Comparison of ENCODE assay signal across 10 cellular contexts in genomic region chr3:52195823-52196331, GRCh38. TPM values are rescaled to one million over a fixed set of nuclear protein-coding genes. Genes with fewer than 3 reads are reported as not detected.
DNase-seq lines count a peak whose midpoint lies in the region; ATAC-seq and TF ChIP-seq lines count a peak whose summit lies in the region.
"Had no signal": no experiment of that assay in that cellular context is flagged by ENCODE, and none has a peak within 500 bp of the region (broad histone marks: within the 10 kb centered on the region; RNA-seq: fewer than 3 reads in every experiment).

No MANE protein-coding gene starts in this region.

- intact Hi-C loops in breast epithelium (cut with DNase I; ENCODE audit: low total_unique reads), result no loop called here

- DNase-seq in Kasumi-1 (lab: John Stamatoyannopoulos, UW), result peak; percentile 51 to 64
- DNase-seq in breast epithelium (ENCODE audit: low spot score in 2 of 2), result peak in 1 of 2 donors; percentile 72
- DNase-seq in kidney tubule cell (ENCODE audit: low spot score), result peak; percentile 40
- DNase-seq in tibial nerve (ENCODE audit: low spot score in 2 of 2), result peak in 1 of 2 donors; percentile 60
- DNase-seq in brain microvascular endothelial cell, result no peak
- no peak for DNase-seq in NCI-H1694 (lab: John Stamatoyannopoulos, UW)
- DNase-seq: Karpas-422; naive thymus-derived CD8-positive, alpha-beta T cell had no signal

- no peak for TF ChIP-seq POLR2A in breast epithelium (IDR thresholded peaks at IDR 0.05)
- no peak for TF ChIP-seq POLR2A in tibial nerve (IDR thresholded peaks at IDR 0.05)

- WGBS in tibial nerve, 2 donors, result 50 to 56% methylated on average over 10 of the region's 10 CpGs

- no peak for TF ChIP-seq CTCF in breast epithelium (IDR thresholded peaks at IDR 0.05)
- TF ChIP-seq CTCF in tibial nerve (IDR thresholded peaks at IDR 0.05), result no peak
- no peak for TF ChIP-seq CTCF in brain microvascular endothelial cell (IDR thresholded peaks at IDR 0.05; ENCODE audit: low read depth, low read length, missing control alignments)

- H3K27ac ChIP-seq in breast epithelium, result peak overlapping the region; percentile 84 to 87
- H3K27ac ChIP-seq in tibial nerve, result peak overlapping the region in 3 of 4 donors; percentile 81 to 90 (median 86)
- H3K27ac ChIP-seq in brain microvascular endothelial cell, result no peak overlapping the region

- H3K36me3 ChIP-seq in breast epithelium (no peaks in the 10 kb centered on the region), tibial nerve (no peaks in the 10 kb centered on the region), brain microvascular endothelial cell (replicated peaks) (peaks cover 3% of the 10 kb centered on the region)

- in situ Hi-C loops in brain microvascular endothelial cell (cut with HindIII; ENCODE audit: low pct_ligation_motif_present, low sequenced_read_pairs), result no loop called here

- peak in 1 of 2 donors; percentile 62 for TF ChIP-seq EP300 in tibial nerve (IDR thresholded peaks at IDR 0.05)

- H3K4me1 ChIP-seq in breast epithelium, result peaks cover 5 to 15% of the 10 kb centered on the region in 2 donors
- H3K4me1 ChIP-seq in tibial nerve, result peaks cover 0 to 71% (median 34%) of the 10 kb centered on the region in 4 donors

- ATAC-seq in GM21737 (IDR thresholded peaks at IDR 0.05; ENCODE audit: unreplicated experiment) (no peak), HG03378 (IDR thresholded peaks at IDR 0.05; ENCODE audit: unreplicated experiment) (no peak)
- ATAC-seq: naive thymus-derived CD8-positive, alpha-beta T cell had no signal

- H3K4me3 ChIP-seq in breast epithelium, result no peak overlapping the region
- no peak overlapping the region for H3K4me3 ChIP-seq in tibial nerve
- H3K4me3 ChIP-seq in brain microvascular endothelial cell (ENCODE audit: low read depth, low read length), result no peak overlapping the region

- H3K9me3 ChIP-seq in breast epithelium (no peaks in the 10 kb centered on the region), tibial nerve (no peaks in the 10 kb centered on the region)

- H3K27me3 ChIP-seq in breast epithelium (no peaks in the 10 kb centered on the region), tibial nerve (no peaks in the 10 kb centered on the region), brain microvascular endothelial cell (replicated peaks) (no peaks in the 10 kb centered on the region)

RNA-seq across cellular contexts. Expression of gene ALAS1, which starts 2.1 kb away (rescaled TPM):
- total RNA-seq in breast epithelium (10 to 100 TPM; 25.9 to 34.7 (median 33.3) TPM), tibial nerve (10 to 100 TPM; 26.1 to 37.1 (median 32.0) TPM)

RNA-seq across cellular contexts. Expression of gene TLR9, which starts 29.6 kb away (rescaled TPM):
- total RNA-seq in breast epithelium (under 1 TPM in 1 of 3 donors, not detected in 2; 0.29 TPM), tibial nerve (under 1 TPM in 2 of 4 donors, not detected in 2; 0.30 to 0.39 TPM)

RNA-seq across cellular contexts. Expression of gene POC1A, which starts 41.7 kb away (rescaled TPM):
- total RNA-seq in breast epithelium (1 to 10 TPM; 1.9 to 2.7 (median 2.6) TPM), tibial nerve (1 to 10 TPM in 3 of 4 donors, under 1 TPM in 1; 0.84 to 3.1 (median 2.4) TPM)

RNA-seq across cellular contexts. Expression of gene TWF2, which starts 43.1 kb away (rescaled TPM):
- 10 to 100 TPM; 52.7 to 84.5 (median 65.2) TPM for total RNA-seq in breast epithelium
- total RNA-seq in tibial nerve, result 10 to 100 TPM; 59.2 to 72.9 (median 60.4) TPM

RNA-seq across cellular contexts. Expression of gene PPM1M, which starts 49.7 kb away (rescaled TPM):
- total RNA-seq in breast epithelium, result 10 to 100 TPM; 15.4 to 31.2 (median 20.2) TPM
- 10 to 100 TPM; 25.8 to 35.1 (median 27.8) TPM for total RNA-seq in tibial nerve

Comparison
In these comparisons a context has a peak if more than half of its experiments do, and no peak if none do; other contexts are left out.
1. DNase-seq: peak in Kasumi-1 (2 of 2) and kidney tubule cell (single experiment); none in brain microvascular endothelial cell (single experiment) and NCI-H1694 (single experiment).